ENCODE assay signal across 26 cellular contexts in the genomic region with DNA sequence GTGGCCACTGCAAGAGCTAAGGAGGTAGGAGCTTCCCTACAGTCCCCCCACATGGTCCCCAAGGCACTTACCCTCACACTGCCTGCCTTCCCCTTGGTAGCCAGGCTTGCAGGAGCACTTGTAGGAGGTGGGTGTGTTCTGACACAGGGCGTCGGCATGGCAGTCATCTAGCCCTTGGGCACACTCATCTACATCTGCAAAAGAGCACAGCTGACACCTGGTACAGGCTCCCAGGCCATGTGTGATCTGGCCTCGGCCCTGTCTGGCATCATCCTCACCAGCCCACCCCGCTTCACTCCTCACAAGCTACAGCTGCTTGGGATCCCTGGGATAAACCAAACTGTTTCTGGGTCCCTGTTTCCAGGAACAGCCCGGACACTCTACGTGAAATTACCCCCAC. TPM values are rescaled to one million over a fixed set of nuclear protein-coding genes. Genes with fewer than 3 reads are reported as not detected.
DNase-seq lines count a peak whose midpoint lies in the region; ATAC-seq and TF ChIP-seq lines count a peak whose summit lies in the region.
"Had no signal": no experiment of that assay in that cellular context is flagged by ENCODE, and none has a peak within 500 bp of the region (broad histone marks: within the 10 kb centered on the region; RNA-seq: fewer than 3 reads in every experiment).

No MANE protein-coding gene starts in this region.

- no peak overlapping the region for H2BK12ac ChIP-seq in neuronal stem cell (ENCODE audit: low read length)

- no peak overlapping the region for H2BK120ac ChIP-seq in neuronal stem cell (ENCODE audit: low read depth, low read length)

- H2BK5ac ChIP-seq in neuronal stem cell (ENCODE audit: low read length), result no peak overlapping the region

- H3K4me3 ChIP-seq in neuronal stem cell (ENCODE audit: low read length in 2 of 2), result no peak overlapping the region
- H3K4me3 ChIP-seq: esophagus squamous epithelium, psoas muscle, uterus had no signal

- no peaks in the 10 kb centered on the region for H3K9me3 ChIP-seq in neuronal stem cell (replicated peaks in 1 of 2; ENCODE audit: control insufficient read depth in 2 of 2, insufficient read depth in 1 of 2, low read depth in 1 of 2, low read length in 2 of 2)
- H3K9me3 ChIP-seq: esophagus squamous epithelium, gastroesophageal sphincter, psoas muscle, uterus had no signal

- peaks cover 4 to 5% of the 10 kb centered on the region in 2 donors for H3K4me1 ChIP-seq in neuronal stem cell (ENCODE audit: control insufficient read depth in 2 of 2, insufficient read depth in 1 of 2, low read depth in 1 of 2, low read length in 2 of 2)
- H3K4me1 ChIP-seq: psoas muscle, uterus had no signal

- H3K79me1 ChIP-seq in neuronal stem cell (ENCODE audit: low read depth, low read length), result no peaks in the 10 kb centered on the region

- peak overlapping the region; percentile 27 for H3K18ac ChIP-seq in neuronal stem cell (ENCODE audit: low read length)

- no peaks in the 10 kb centered on the region for H3K36me3 Mint-ChIP-seq in stimulated activated naive B cell treated with anti-CD40 and anti-IgM and Interleukin-4, amounts not matched to agents 10 μg/mL and 1 μg/mL and 100 μg/mL, for 72 hours
- H3K36me3 Mint-ChIP-seq: activated naive CD8-positive, alpha-beta T cell treated with anti-CD3 and anti-CD28 coated beads, Interleukin-2, amount 10 ng/mL, durations not matched to agents 7 days and 5 days; immature natural killer cell had no signal

- H2AFZ ChIP-seq in neuronal stem cell (ENCODE audit: low read length), result no peak overlapping the region

- no peak overlapping the region for H3K4me2 ChIP-seq in neuronal stem cell (ENCODE audit: insufficient read depth, low read length, poor library complexity, severe bottlenecking)

- H3K4ac ChIP-seq in neuronal stem cell (ENCODE audit: low read length), result no peak overlapping the region

- ATAC-seq in esophagus mucosa (peak; percentile 61), HG03108 (IDR thresholded peaks at IDR 0.05; ENCODE audit: unreplicated experiment) (no peak)
- no peak for ATAC-seq in stimulated activated naive B cell treated with anti-CD40 and anti-IgM and Interleukin-4, amounts not matched to agents 10 μg/mL and 1 μg/mL and 100 μg/mL, for 72 hours (replicated peaks)
- ATAC-seq: activated CD8-positive, alpha-beta T cell treated with anti-CD3 and anti-CD28 coated beads for 36 hours; gastroesophageal sphincter; left ventricle myocardium superior; psoas muscle had no signal

- H4K8ac ChIP-seq in neuronal stem cell (ENCODE audit: low read depth, low read length), result no peak overlapping the region

- no peaks in the 10 kb centered on the region for H3K4me1 Mint-ChIP-seq in stimulated activated naive B cell treated with anti-CD40 and anti-IgM and Interleukin-4, amounts not matched to agents 10 μg/mL and 1 μg/mL and 100 μg/mL, for 72 hours
- H3K4me1 Mint-ChIP-seq: activated naive CD8-positive, alpha-beta T cell treated with anti-CD3 and anti-CD28 coated beads, Interleukin-2, amount 10 ng/mL, durations not matched to agents 7 days and 5 days had no signal

- H3K9me3 Mint-ChIP-seq in stimulated activated naive B cell treated with anti-CD40 and anti-IgM and Interleukin-4, amounts not matched to agents 10 μg/mL and 1 μg/mL and 100 μg/mL, for 72 hours, result no peaks in the 10 kb centered on the region
- H3K9me3 Mint-ChIP-seq: activated CD8-positive, alpha-beta T cell treated with anti-CD3 and anti-CD28 coated beads for 36 hours; activated naive CD8-positive, alpha-beta T cell treated with anti-CD3 and anti-CD28 coated beads, Interleukin-2, amount 10 ng/mL, durations not matched to agents 7 days and 5 days; H9; immature natural killer cell had no signal

- H3K9ac ChIP-seq in neuronal stem cell (ENCODE audit: low read depth, low read length, poor library complexity), result no peak overlapping the region

- H4K91ac ChIP-seq in neuronal stem cell (ENCODE audit: low read depth, low read length, poor library complexity), result no peak overlapping the region

- no peak for TF ChIP-seq CTCF in 22Rv1 (IDR thresholded peaks at IDR 0.05)

- peak overlapping the region; percentile 54 for H3K27ac ChIP-seq in 22Rv1
- no peak overlapping the region for H3K27ac ChIP-seq in neuronal stem cell (replicated peaks; ENCODE audit: low read length)
- H3K27ac ChIP-seq: esophagus squamous epithelium, gastroesophageal sphincter, psoas muscle, uterus had no signal

- H3K27me3 ChIP-seq in neuronal stem cell (ENCODE audit: control insufficient read depth in 3 of 3, insufficient read depth in 3 of 3, low read depth in 1 of 3, low read length in 3 of 3), result peaks cover 0 to 61% (median 18%) of the 10 kb centered on the region in 3 experiments

- no peak overlapping the region for H3K27ac Mint-ChIP-seq in stimulated activated naive B cell treated with anti-CD40 and anti-IgM and Interleukin-4, amounts not matched to agents 10 μg/mL and 1 μg/mL and 100 μg/mL, for 72 hours
- H3K27ac Mint-ChIP-seq: activated CD8-positive, alpha-beta T cell treated with anti-CD3 and anti-CD28 coated beads for 36 hours; activated naive CD8-positive, alpha-beta T cell treated with anti-CD3 and anti-CD28 coated beads, Interleukin-2, amount 10 ng/mL, durations not matched to agents 7 days and 5 days; H9; immature natural killer cell had no signal

- no CpG with 5 or more reads among the region's 6 CpGs for WGBS in neuronal stem cell (ENCODE audit: extremely low coverage in 2 of 2, insufficient read length in 2 of 2, insufficient replicate concordance in 1 of 2), 2 donors

- peak overlapping the region; percentile 7 for H3K23ac ChIP-seq in neuronal stem cell (ENCODE audit: low read depth, low read length, poor library complexity)

- peaks cover 57 to 66% of the 10 kb centered on the region in 2 donors for H3K27me3 Mint-ChIP-seq in stimulated activated naive B cell treated with anti-CD40 and anti-IgM and Interleukin-4, amounts not matched to agents 10 μg/mL and 1 μg/mL and 100 μg/mL, for 72 hours

- no peak overlapping the region for H2BK15ac ChIP-seq in neuronal stem cell (ENCODE audit: low read length)

- H3K36me3 ChIP-seq in neuronal stem cell (replicated peaks in 1 of 2; ENCODE audit: control insufficient read depth in 2 of 2, insufficient read depth in 2 of 2, low read length in 2 of 2), result no peaks in the 10 kb centered on the region
- H3K36me3 ChIP-seq: esophagus squamous epithelium, gastroesophageal sphincter, uterus had no signal

- H2AK5ac ChIP-seq in neuronal stem cell (ENCODE audit: low read depth, low read length), result no peak overlapping the region

- H3K4me3 Mint-ChIP-seq in stimulated activated naive B cell treated with anti-CD40 and anti-IgM and Interleukin-4, amounts not matched to agents 10 μg/mL and 1 μg/mL and 100 μg/mL, for 72 hours, result no peak overlapping the region
- H3K4me3 Mint-ChIP-seq: activated CD8-positive, alpha-beta T cell treated with anti-CD3 and anti-CD28 coated beads for 36 hours; activated naive CD8-positive, alpha-beta T cell treated with anti-CD3 and anti-CD28 coated beads, Interleukin-2, amount 10 ng/mL, durations not matched to agents 7 days and 5 days had no signal

- DNase-seq in NCI-H69 (lab: John Stamatoyannopoulos, UW), result peak; percentile 27
- no peak for DNase-seq in neuronal stem cell (ENCODE audit: low spot score)
- no peak for DNase-seq in stimulated activated naive B cell treated with anti-CD40 and anti-IgM and Interleukin-4, amounts not matched to agents 10 μg/mL and 1 μg/mL and 100 μg/mL, for 72 hours
- DNase-seq in cerebellar nuclear complex (lab: John Stamatoyannopoulos, UW), result no peak
- DNase-seq in NCI-H524 treated with DMSO at 0.1 percent for 48 hours (lab: John Stamatoyannopoulos, UW), result no peak
- DNase-seq: activated CD4-positive, alpha-beta T cell treated with anti-CD3 and anti-CD28 coated beads for 1 hour; activated CD8-positive, alpha-beta T cell treated with anti-CD3 and anti-CD28 coated beads for 36 hours; activated naive CD8-positive, alpha-beta T cell treated with anti-CD3 and anti-CD28 coated beads, Interleukin-2, amount 10 ng/mL, durations not matched to agents 7 days and 5 days; effector memory CD4-positive, alpha-beta T cell; esophagus squamous epithelium; H9; hippocampal formation; immature natural killer cell; Karpas-422; left ventricle myocardium superior; midbrain; NCI-H187 treated with DMSO at 0.1 percent for 48 hours; NCI-H82; OCI-M1; psoas muscle; SHP77; uterus had no signal

- H3K14ac ChIP-seq in neuronal stem cell (ENCODE audit: low read length), result no peak overlapping the region

RNA-seq across cellular contexts. Expression of a gene that starts 1.8 kb away (rescaled TPM):
- total RNA-seq in esophagus mucosa, result 3.0 TPM
- 5.7 TPM for polyA plus RNA-seq in neuronal stem cell (2013, experiment 1 of 2)
- 6.0 TPM for polyA plus RNA-seq in neuronal stem cell (2013, experiment 2 of 2)
- total RNA-seq: activated CD8-positive, alpha-beta T cell treated with anti-CD3 and anti-CD28 coated beads for 36 hours; activated naive CD8-positive, alpha-beta T cell treated with anti-CD3 and anti-CD28 coated beads, Interleukin-2, amount 10 ng/mL, durations not matched to agents 7 days and 5 days had no signal
- polyA plus RNA-seq: immature natural killer cell had no signal
